In the genomic region with DNA sequence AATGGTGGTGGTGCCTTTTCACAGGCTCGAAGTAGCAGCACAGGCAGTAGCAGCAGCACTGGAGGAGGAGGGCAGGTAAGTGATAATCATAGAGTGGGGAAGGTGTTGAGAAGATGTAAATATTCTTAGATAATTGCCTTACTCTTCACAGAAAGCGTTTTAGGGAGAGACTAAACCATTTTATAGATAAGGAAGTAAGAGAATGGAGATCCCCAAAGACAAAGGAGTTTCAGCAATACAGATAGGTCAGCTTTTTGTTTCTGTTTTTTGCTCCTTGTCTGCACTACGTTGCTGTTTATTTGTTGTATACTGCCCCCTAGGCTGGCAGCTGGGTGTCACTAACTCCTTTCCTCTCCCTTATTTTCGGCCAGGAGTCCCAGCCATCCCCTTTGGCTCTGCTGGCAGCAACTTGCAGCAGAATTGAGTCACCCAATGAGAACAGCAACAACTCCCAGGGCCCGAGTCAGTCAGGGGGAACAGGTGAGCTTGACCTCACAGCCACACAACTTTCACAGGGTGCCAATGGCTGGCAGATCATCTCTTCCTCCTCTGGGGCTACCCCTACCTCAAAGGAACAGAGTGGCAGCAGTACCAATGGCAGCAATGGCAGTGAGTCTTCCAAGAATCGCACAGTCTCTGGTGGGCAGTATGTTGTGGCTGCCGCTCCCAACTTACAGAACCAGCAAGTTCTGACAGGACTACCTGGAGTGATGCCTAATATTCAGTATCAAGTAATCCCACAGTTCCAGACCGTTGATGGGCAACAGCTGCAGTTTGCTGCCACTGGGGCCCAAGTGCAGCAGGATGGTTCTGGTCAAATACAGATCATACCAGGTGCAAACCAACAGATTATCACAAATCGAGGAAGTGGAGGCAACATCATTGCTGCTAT, we compare ENCODE assay signal across 8 cellular contexts. TPM values are rescaled to one million over a fixed set of nuclear protein-coding genes. Genes with fewer than 3 reads are reported as not detected.
A peak's percentile ranks its signal among the peaks of the same experiment; 100 is the strongest.
DNase-seq lines count a peak whose midpoint lies in the region; FAIRE-seq and TF ChIP-seq lines count a peak whose summit lies in the region.

No MANE protein-coding gene starts in this region.

- DNase-seq in Ammon's horn (ENCODE audit: low spot score) (peak; percentile 69), H54 (ENCODE audit: insufficient read length, low spot score) (peak; percentile 27), SK-N-MC (ENCODE audit: low read depth, low spot score) (no peak), cardiac fibroblast (ENCODE audit: low read depth in 2 of 2) (peak; percentile 83 to 85), islet precursor cell (peak; percentile 89), occipital lobe (lab: John Stamatoyannopoulos, UW) (no peak), NCI-H128 (lab: John Stamatoyannopoulos, UW; ENCODE audit: unreplicated experiment) (no peak)
- DNase-seq in stimulated activated CD8-positive, alpha-beta memory T cell treated with anti-CD3 and anti-CD28 coated beads, Interleukin-15, amount 100 ng/mL, for 48 hours (ENCODE audit: low read depth in 2 of 2): peak; percentile 8 to 11

- no peaks in the 10 kb centered on the region for H3K9me3 ChIP-seq in SK-N-MC (ENCODE audit: low read depth, low read length)

- TF ChIP-seq POLR2A in H54 (IDR thresholded peaks at IDR 0.05; ENCODE audit: low read depth, low read length): no peak

- H3K4me3 ChIP-seq in SK-N-MC (peak overlapping the region; percentile 89), cardiac fibroblast (replicated peaks in 1 of 2; ENCODE audit: low read depth in 2 of 2, low read length in 2 of 2) (peak overlapping the region; percentile 38 to 59)

- no peak for FAIRE-seq in H54 (lab: Jason Lieb, UNC)

- peak; percentile 39 for TF ChIP-seq CTCF in cardiac fibroblast (IDR thresholded peaks at IDR 0.05; ENCODE audit: low read depth, low read length)

- H3K9ac ChIP-seq in SK-N-MC (ENCODE audit: insufficient read length): peak overlapping the region; percentile 71

- H3K36me3 ChIP-seq in SK-N-MC (ENCODE audit: insufficient read depth, low read length): peaks cover 51% of the 10 kb centered on the region

- H3K27ac ChIP-seq in SK-N-MC: peak overlapping the region; percentile 91

RNA-seq across cellular contexts. Expression of a gene that starts 2.0 kb away (rescaled TPM):
- total RNA-seq in occipital lobe: 14.8 TPM

RNA-seq across cellular contexts. Expression of a gene that starts 41.7 kb away (rescaled TPM):
- not detected for total RNA-seq in occipital lobe

RNA-seq across cellular contexts. Expression of a gene that starts 45.8 kb away (rescaled TPM):
- total RNA-seq in occipital lobe: not detected

RNA-seq across cellular contexts. Expression of a gene that starts 59.5 kb away (rescaled TPM):
- total RNA-seq in occipital lobe: 5.9 TPM

Comparison
In these comparisons a context has a peak if more than half of its experiments do, and no peak if none do; other contexts are left out.
1. DNase-seq: peak in Ammon's horn (single experiment), H54 (single experiment), cardiac fibroblast (2 of 2), islet precursor cell (single experiment) and stimulated activated CD8-positive, alpha-beta memory T cell treated with anti-CD3 and anti-CD28 coated beads, Interleukin-15, amount 100 ng/mL, for 48 hours (2 of 2); none in SK-N-MC (single experiment), occipital lobe (single experiment) and NCI-H128 (single experiment).